Comparison of ENCODE assay signal across 1 cellular context in the genomic region with DNA sequence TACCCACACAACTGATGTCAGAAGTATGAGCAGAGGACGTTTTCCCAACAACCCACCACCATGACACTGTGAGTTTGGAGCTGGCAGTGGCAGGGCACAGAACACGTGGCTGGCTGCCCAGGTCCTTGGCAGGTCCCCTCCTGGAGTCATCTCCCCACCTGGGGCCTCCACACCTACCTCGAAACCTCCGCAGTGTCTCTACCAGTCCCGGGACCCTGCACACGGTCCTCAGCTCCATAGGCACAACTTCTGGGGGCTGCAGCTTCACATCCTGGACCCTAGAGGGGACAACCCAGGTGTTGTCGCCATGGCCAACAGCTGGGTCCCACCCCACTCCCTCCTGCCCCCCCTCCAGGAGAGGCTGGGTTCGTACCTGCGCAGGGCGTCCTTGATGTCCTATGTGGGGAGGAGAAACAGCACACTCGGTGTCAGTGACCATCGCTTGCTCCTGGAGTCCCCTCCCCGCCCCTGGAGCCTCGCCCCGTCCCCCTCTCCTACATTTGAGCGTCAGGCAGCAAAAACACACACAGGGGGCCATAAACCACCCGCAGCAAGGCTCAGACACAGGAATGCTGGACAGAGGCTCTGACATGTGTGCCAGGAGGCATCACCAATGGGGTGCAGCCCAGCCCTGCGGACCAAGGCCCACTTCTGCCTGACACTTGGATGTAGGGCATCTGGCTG.
A peak's percentile ranks its signal among the peaks of the same experiment; 100 is the strongest.
TF ChIP-seq lines count a peak whose summit lies in the region.

No MANE protein-coding gene starts in this region.

TF ChIP-seq in K562, 482 proteins besides CTCF, POLR2A, EP300 and RAD21:
- TF ChIP-seq RBFOX2 (IDR thresholded peaks at IDR 0.05; ENCODE audit: low read depth, low read length) (peak; percentile 58; the same call in 1 of the 2 replicates), POLR2G (IDR thresholded peaks at IDR 0.05; ENCODE audit: low read depth, low read length) (peak; percentile 62; the same call in 1 of the 2 replicates)
- TF ChIP-seq, protein P1, sequence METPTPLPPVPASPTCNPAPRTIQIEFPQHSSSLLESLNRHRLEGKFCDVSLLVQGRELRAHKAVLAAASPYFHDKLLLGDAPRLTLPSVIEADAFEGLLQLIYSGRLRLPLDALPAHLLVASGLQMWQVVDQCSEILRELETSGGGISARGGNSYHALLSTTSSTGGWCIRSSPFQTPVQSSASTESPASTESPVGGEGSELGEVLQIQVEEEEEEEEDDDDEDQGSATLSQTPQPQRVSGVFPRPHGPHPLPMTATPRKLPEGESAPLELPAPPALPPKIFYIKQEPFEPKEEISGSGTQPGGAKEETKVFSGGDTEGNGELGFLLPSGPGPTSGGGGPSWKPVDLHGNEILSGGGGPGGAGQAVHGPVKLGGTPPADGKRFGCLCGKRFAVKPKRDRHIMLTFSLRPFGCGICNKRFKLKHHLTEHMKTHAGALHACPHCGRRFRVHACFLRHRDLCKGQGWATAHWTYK (CRISPR knock-in tag; IDR thresholded peaks at IDR 0.05), result no peak
